In the genomic region with DNA sequence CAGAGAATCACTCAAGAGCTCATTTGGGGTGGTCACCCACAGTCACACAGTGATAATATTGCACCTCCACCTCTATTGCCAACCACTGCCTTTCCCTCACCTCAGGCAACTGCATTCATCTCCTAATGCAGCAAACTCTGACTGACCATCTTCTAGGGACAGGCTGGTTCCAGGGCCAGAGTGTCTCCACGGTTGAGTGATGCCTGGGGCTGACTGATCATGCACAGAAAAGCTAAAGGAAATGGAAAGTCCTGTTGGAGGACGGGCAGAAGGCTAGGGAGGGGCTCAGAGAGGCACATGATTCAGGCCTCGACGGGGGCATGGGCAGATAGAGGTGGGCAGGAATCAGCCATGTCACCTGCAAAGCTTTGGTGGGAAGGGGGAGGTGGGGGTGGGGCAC, we compare ENCODE assay signal across 21 cellular contexts.
"Had no signal": no experiment of that assay in that cellular context is flagged by ENCODE, and none has a peak within 500 bp of the region (broad histone marks: within the 10 kb centered on the region; RNA-seq: fewer than 3 reads in every experiment).

No MANE protein-coding gene starts in this region.

- H3K27ac Mint-ChIP-seq: activated CD4-positive, alpha-beta T cell treated with anti-CD3 and anti-CD28 coated beads for 36 hours; activated naive CD8-positive, alpha-beta T cell; effector memory CD8-positive, alpha-beta T cell; neural progenitor cell; stimulated activated effector memory CD8-positive, alpha-beta T cell treated with anti-CD3 and anti-CD28 coated beads, Interleukin-12 subunit alpha, Interleukin-12 subunit beta, amount 100 ng/mL, for 72 hours; T-helper 2 cell treated with Interferon-gamma antibody and Interleukin-4, amounts not matched to agents 5 μg/mL and 100 μg/mL, for 36 hours; type B pancreatic cell had no signal

- H3K36me3 Mint-ChIP-seq: activated naive CD8-positive, alpha-beta T cell; neural progenitor cell; stimulated activated effector memory CD8-positive, alpha-beta T cell treated with anti-CD3 and anti-CD28 coated beads, Interleukin-12 subunit alpha, Interleukin-12 subunit beta, amount 100 ng/mL, for 72 hours; type B pancreatic cell had no signal

- H2AFZ ChIP-seq: neural progenitor cell had no signal

- ATAC-seq: activated CD4-positive, alpha-beta T cell treated with anti-CD3 and anti-CD28 coated beads for 36 hours; effector memory CD8-positive, alpha-beta T cell; left lobe of liver; sciatic nerve had no signal

- H3K27ac ChIP-seq: epithelial cell of prostate, neural progenitor cell, ovary, stomach had no signal

- H3K9me3 Mint-ChIP-seq: effector memory CD8-positive, alpha-beta T cell; neural progenitor cell; stimulated activated effector memory CD8-positive, alpha-beta T cell treated with anti-CD3 and anti-CD28 coated beads, Interleukin-12 subunit alpha, Interleukin-12 subunit beta, amount 100 ng/mL, for 72 hours; T-helper 2 cell treated with Interferon-gamma antibody and Interleukin-4, amounts not matched to agents 5 μg/mL and 100 μg/mL, for 36 hours; type B pancreatic cell had no signal

- H3K36me3 ChIP-seq: neural progenitor cell, ovary, stomach had no signal

- H3K27me3 Mint-ChIP-seq: activated CD4-positive, alpha-beta T cell treated with anti-CD3 and anti-CD28 coated beads for 36 hours; effector memory CD8-positive, alpha-beta T cell; type B pancreatic cell had no signal

- H3K27me3 ChIP-seq: neural progenitor cell, ovary, stomach had no signal

- DNase-seq: activated CD4-positive, alpha-beta T cell treated with anti-CD3 and anti-CD28 coated beads for 36 hours; activated CD4-positive, alpha-beta T cell treated with anti-CD3 and anti-CD28 coated beads, Interleukin-2, amount 50 U/mL, for 48 hours; effector memory CD8-positive, alpha-beta T cell; foreskin fibroblast; glutamatergic neuron; hippocampal formation; islet precursor cell; midbrain; ovary; stimulated activated CD4-positive, alpha-beta T cell treated with anti-CD3 and anti-CD28 coated beads, Interleukin-4, amount 100 ng/mL, for 24 hours; stomach had no signal

- H3K4me1 Mint-ChIP-seq: activated CD4-positive, alpha-beta T cell treated with anti-CD3 and anti-CD28 coated beads for 36 hours; neural progenitor cell; stimulated activated effector memory CD8-positive, alpha-beta T cell treated with anti-CD3 and anti-CD28 coated beads, Interleukin-12 subunit alpha, Interleukin-12 subunit beta, amount 100 ng/mL, for 72 hours had no signal

- H3K4me3 Mint-ChIP-seq: activated CD4-positive, alpha-beta T cell treated with anti-CD3 and anti-CD28 coated beads for 36 hours; activated naive CD8-positive, alpha-beta T cell; effector memory CD8-positive, alpha-beta T cell; neural progenitor cell; stimulated activated effector memory CD8-positive, alpha-beta T cell treated with anti-CD3 and anti-CD28 coated beads, Interleukin-12 subunit alpha, Interleukin-12 subunit beta, amount 100 ng/mL, for 72 hours; T-helper 2 cell treated with Interferon-gamma antibody and Interleukin-4, amounts not matched to agents 5 μg/mL and 100 μg/mL, for 36 hours; type B pancreatic cell had no signal

- H3K9ac ChIP-seq: neural progenitor cell had no signal

- H3K4me3 ChIP-seq: lung, neural progenitor cell, ovary, smooth muscle cell, stomach had no signal

- H3K4me2 ChIP-seq: neural progenitor cell, smooth muscle cell had no signal

- H3K9me3 ChIP-seq: ovary, stomach had no signal
